Comparison of ENCODE assay signal across 12 cellular contexts in genomic region chr11:65470433-65470832, GRCh38. TPM values are rescaled to one million over a fixed set of nuclear protein-coding genes. Genes with fewer than 3 reads are reported as not detected.
DNase-seq lines count a peak whose midpoint lies in the region; ATAC-seq and TF ChIP-seq lines count a peak whose summit lies in the region.
"Had no signal": no experiment of that assay in that cellular context is flagged by ENCODE, and none has a peak within 500 bp of the region (broad histone marks: within the 10 kb centered on the region; RNA-seq: fewer than 3 reads in every experiment).

No MANE protein-coding gene starts in this region.

- WGBS in lung, 2 donors, result 83 to 94% methylated on average over 5 of the region's 5 CpGs
- WGBS in suprapubic skin, result 81% methylated on average over 5 of the region's 5 CpGs

- no peak for TF ChIP-seq POLR2A in suprapubic skin (IDR thresholded peaks at IDR 0.05)

- H3K9me3 Mint-ChIP-seq in T-helper 1 cell treated with Interleukin-12 subunit alpha and Interleukin-12 subunit beta and Interleukin-4 antibody, amounts not matched to agents 30 μg/mL and 1 μg/mL, for 36 hours, result no peaks in the 10 kb centered on the region
- no peaks in the 10 kb centered on the region for H3K9me3 Mint-ChIP-seq in activated naive CD8-positive, alpha-beta T cell treated with anti-CD3 and anti-CD28 coated beads for 36 hours

- no peaks in the 10 kb centered on the region for H3K9me3 ChIP-seq in lung (ENCODE audit: control insufficient read depth in 2 of 2, insufficient read depth in 1 of 2, low read length in 1 of 2)
- no peaks in the 10 kb centered on the region for H3K9me3 ChIP-seq in suprapubic skin

- H3K27ac Mint-ChIP-seq in T-helper 1 cell treated with Interleukin-12 subunit alpha and Interleukin-12 subunit beta and Interleukin-4 antibody, amounts not matched to agents 30 μg/mL and 1 μg/mL, for 36 hours, result peak overlapping the region; percentile 98
- H3K27ac Mint-ChIP-seq in activated naive CD8-positive, alpha-beta T cell treated with anti-CD3 and anti-CD28 coated beads for 36 hours, result peak overlapping the region; percentile 98

- ATAC-seq in lung (ENCODE audit: insufficient read depth, low FRiP score) (no peak), GM18870 (IDR thresholded peaks at IDR 0.05; ENCODE audit: unreplicated experiment) (no peak), GM21723 (IDR thresholded peaks at IDR 0.05; ENCODE audit: unreplicated experiment) (no peak)

- H3K4me3 ChIP-seq in lung (no peak overlapping the region), suprapubic skin (no peak overlapping the region)

- H3K4me3 Mint-ChIP-seq in T-helper 1 cell treated with Interleukin-12 subunit alpha and Interleukin-12 subunit beta and Interleukin-4 antibody, amounts not matched to agents 30 μg/mL and 1 μg/mL, for 36 hours, result no peak overlapping the region
- H3K4me3 Mint-ChIP-seq in activated naive CD8-positive, alpha-beta T cell treated with anti-CD3 and anti-CD28 coated beads for 36 hours, result no peak overlapping the region

- H3K36me3 Mint-ChIP-seq in T-helper 1 cell treated with Interleukin-12 subunit alpha and Interleukin-12 subunit beta and Interleukin-4 antibody, amounts not matched to agents 30 μg/mL and 1 μg/mL, for 36 hours (ENCODE audit: low read depth), result no peaks in the 10 kb centered on the region
- no peaks in the 10 kb centered on the region for H3K36me3 Mint-ChIP-seq in activated naive CD8-positive, alpha-beta T cell treated with anti-CD3 and anti-CD28 coated beads for 36 hours

- TF ChIP-seq CTCF in lung (IDR thresholded peaks at IDR 0.05; ENCODE audit: control extremely low read depth, extremely low read depth) (no peak), suprapubic skin (IDR thresholded peaks at IDR 0.05) (no peak)

- H3K4me1 Mint-ChIP-seq in T-helper 1 cell treated with Interleukin-12 subunit alpha and Interleukin-12 subunit beta and Interleukin-4 antibody, amounts not matched to agents 30 μg/mL and 1 μg/mL, for 36 hours (ENCODE audit: low read depth), result peaks cover 28% of the 10 kb centered on the region
- H3K4me1 Mint-ChIP-seq in activated naive CD8-positive, alpha-beta T cell treated with anti-CD3 and anti-CD28 coated beads for 36 hours, result peaks cover 28% of the 10 kb centered on the region

- H3K27me3 Mint-ChIP-seq in T-helper 1 cell treated with Interleukin-12 subunit alpha and Interleukin-12 subunit beta and Interleukin-4 antibody, amounts not matched to agents 30 μg/mL and 1 μg/mL, for 36 hours (ENCODE audit: low read depth), result no peaks in the 10 kb centered on the region
- H3K27me3 Mint-ChIP-seq in activated naive CD8-positive, alpha-beta T cell treated with anti-CD3 and anti-CD28 coated beads for 36 hours, result no peaks in the 10 kb centered on the region

- H3K4me1 ChIP-seq in lung (ENCODE audit: control insufficient read depth in 2 of 2, insufficient read depth in 2 of 2, low read length in 2 of 2) (peaks cover 3 to 6% of the 10 kb centered on the region in 2 donors), suprapubic skin (peaks cover 43% of the 10 kb centered on the region)

- H3K27me3 ChIP-seq in lung (ENCODE audit: control insufficient read depth, insufficient read depth) (no peaks in the 10 kb centered on the region), suprapubic skin (no peaks in the 10 kb centered on the region)

- H3K36me3 ChIP-seq in lung (ENCODE audit: control insufficient read depth in 2 of 2, insufficient read depth in 2 of 2, low read length in 2 of 2), result no peaks in the 10 kb centered on the region
- H3K36me3 ChIP-seq in suprapubic skin, result no peaks in the 10 kb centered on the region

- peak overlapping the region; percentile 92 to 97 for H3K27ac ChIP-seq in lung (ENCODE audit: low read depth in 1 of 2, low read length in 1 of 2)
- H3K27ac ChIP-seq in suprapubic skin, result peak overlapping the region; percentile 92

- no peak for TF ChIP-seq EP300 in suprapubic skin (IDR thresholded peaks at IDR 0.05)

- DNase-seq in T-helper 1 cell, result no peak
- no peak for DNase-seq in activated naive CD8-positive, alpha-beta T cell treated with anti-CD3 and anti-CD28 coated beads for 36 hours
- DNase-seq in lung (ENCODE audit: low spot score), result no peak
- no peak for DNase-seq in suprapubic skin (ENCODE audit: low spot score in 2 of 2)
- no peak for DNase-seq in NCI-H82 (lab: John Stamatoyannopoulos, UW)
- DNase-seq: NCI-H1092 treated with DMSO at 0.1 percent for 48 hours; occipital lobe; SHP77; stimulated activated CD8-positive, alpha-beta memory T cell treated with anti-CD3 and anti-CD28 coated beads, Interleukin-4, amount 100 ng/mL, for 48 hours had no signal

RNA-seq across cellular contexts. Expression of gene MALAT1, which starts 28.4 kb away (rescaled TPM):
- 1,000 to 10,000 TPM; 2,463 to 2,829 TPM for total RNA-seq in activated naive CD8-positive, alpha-beta T cell treated with anti-CD3 and anti-CD28 coated beads for 36 hours
- total RNA-seq in lung (over 10,000 TPM; 10,633 to 48,332 TPM), suprapubic skin (over 10,000 TPM; 10,207 to 42,728 (median 11,538) TPM)
- polyA plus RNA-seq in lung, result 1,000 to 10,000 TPM in 1 of 2 donors, 100 to 1,000 TPM in 1; 125 to 2,965 TPM

RNA-seq across cellular contexts. Expression of gene NEAT1, which starts 47.8 kb away (rescaled TPM):
- total RNA-seq in activated naive CD8-positive, alpha-beta T cell treated with anti-CD3 and anti-CD28 coated beads for 36 hours, result 100 to 1,000 TPM; 136 to 155 TPM
- total RNA-seq in lung, result 100 to 1,000 TPM; 518 to 912 TPM
- 1,000 to 10,000 TPM in 1 of 2 donors, 100 to 1,000 TPM in 1; 481 to 1,176 TPM for polyA plus RNA-seq in lung
- total RNA-seq in suprapubic skin, result 1,000 to 10,000 TPM in 1 of 4 donors, 100 to 1,000 TPM in 3; 336 to 2,041 (median 481) TPM

RNA-seq across cellular contexts. Expression of gene SCYL1, which starts 54.5 kb away (rescaled TPM):
- 10 to 100 TPM; 70.5 to 80.3 TPM for total RNA-seq in activated naive CD8-positive, alpha-beta T cell treated with anti-CD3 and anti-CD28 coated beads for 36 hours
- total RNA-seq in lung, result 10 to 100 TPM; 54.3 to 93.8 TPM
- 100 to 1,000 TPM in 1 of 2 donors, 10 to 100 TPM in 1; 79.1 to 107 TPM for polyA plus RNA-seq in lung
- total RNA-seq in suprapubic skin, result 10 to 100 TPM; 63.2 to 83.6 (median 78.4) TPM
